Comparison of ENCODE assay signal across 23 cellular contexts in genomic region chr9:91412895-91413294, GRCh38.
"Had no signal": no experiment of that assay in that cellular context is flagged by ENCODE, and none has a peak within 500 bp of the region (broad histone marks: within the 10 kb centered on the region; RNA-seq: fewer than 3 reads in every experiment).

No MANE protein-coding gene starts in this region.

- DNase-seq: activated CD4-positive, alpha-beta T cell treated with anti-CD3 and anti-CD28 coated beads, Interleukin-2, amount 50 U/mL, for 1 hour; activated CD8-positive, alpha-beta T cell treated with anti-CD3 and anti-CD28 coated beads for 36 hours; activated effector memory CD4-positive, alpha-beta T cell treated with Interleukin-2 at 50 U/mL for 16 hours; activated naive CD4-positive, alpha-beta T cell treated with Interleukin-2 at 50 U/mL for 16 hours; activated T-cell treated with anti-CD3 and anti-CD28 coated beads, Interleukin-2, amount 50 U/mL, for 4 hours; anterior cingulate cortex; effector CD8-positive, alpha-beta T cell; islet precursor cell; left ventricle myocardium inferior; mesendoderm; mucosa of descending colon; stimulated activated CD4-positive, alpha-beta T cell treated with anti-CD3 and anti-CD28 coated beads, Interleukin-2, amount 100 ng/mL, for 48 hours; stimulated activated naive CD8-positive, alpha-beta T cell treated with anti-CD3 and anti-CD28 coated beads, Interleukin-15, Interleukin-2, amounts not matched to agents 100 U/mL and 50 U/mL, for 24 hours; T1000; thyroid gland; upper lobe of right lung had no signal

- H3K4me1 Mint-ChIP-seq: WTC11 had no signal

- H3K4me3 ChIP-seq: gastroesophageal sphincter, hepatocyte, left ventricle myocardium inferior, lung, mucosa of descending colon, right lobe of liver, thyroid gland, upper lobe of right lung had no signal

- H3K27me3 Mint-ChIP-seq: activated CD8-positive, alpha-beta T cell treated with anti-CD3 and anti-CD28 coated beads for 36 hours; natural killer cell treated with Interleukin-12 subunit alpha and Interleukin-12 subunit beta and Interleukin-15 and Interleukin-18, amount 100 ng/mL, for 72 hours had no signal

- H3K27me3 ChIP-seq: gastroesophageal sphincter, hepatocyte, right lobe of liver, thyroid gland, upper lobe of right lung had no signal

- H3K9me3 Mint-ChIP-seq: activated CD8-positive, alpha-beta T cell treated with anti-CD3 and anti-CD28 coated beads for 36 hours; activated T-cell treated with anti-CD3 and anti-CD28 coated beads, Interleukin-2, amount 50 U/mL, for 4 hours; natural killer cell treated with Interleukin-12 subunit alpha and Interleukin-12 subunit beta and Interleukin-15 and Interleukin-18, amount 100 ng/mL, for 72 hours; WTC11 had no signal

- ATAC-seq: activated CD8-positive, alpha-beta T cell treated with anti-CD3 and anti-CD28 coated beads for 36 hours; activated T-cell treated with anti-CD3 and anti-CD28 coated beads, Interleukin-2, amount 50 U/mL, for 4 hours; gastroesophageal sphincter; mucosa of descending colon; natural killer cell treated with Interleukin-12 subunit alpha and Interleukin-12 subunit beta and Interleukin-15 and Interleukin-18, amount 100 ng/mL, for 72 hours; right lobe of liver; stimulated activated naive CD8-positive, alpha-beta T cell treated with anti-CD3 and anti-CD28 coated beads, Interleukin-15, Interleukin-2, amounts not matched to agents 100 U/mL and 50 U/mL, for 24 hours; upper lobe of right lung; WTC11 had no signal

- H3K4me3 Mint-ChIP-seq: activated CD8-positive, alpha-beta T cell treated with anti-CD3 and anti-CD28 coated beads for 36 hours; activated naive CD8-positive, alpha-beta T cell; activated T-cell treated with anti-CD3 and anti-CD28 coated beads, Interleukin-2, amount 50 U/mL, for 4 hours; WTC11 had no signal

- H3K27ac Mint-ChIP-seq: activated CD8-positive, alpha-beta T cell treated with anti-CD3 and anti-CD28 coated beads for 36 hours; activated naive CD8-positive, alpha-beta T cell; WTC11 had no signal

- H3K27ac ChIP-seq: gastroesophageal sphincter, hepatocyte, left ventricle myocardium inferior, right lobe of liver, thyroid gland, upper lobe of right lung had no signal

- H3K9me3 ChIP-seq: gastroesophageal sphincter, left ventricle myocardium inferior, mucosa of descending colon, right lobe of liver, thyroid gland, upper lobe of right lung had no signal
